In genomic region chr20:55103188-55103587, GRCh38 we compare ENCODE assay signal across 10 cellular contexts.
"Had no signal": no experiment of that assay in that cellular context is flagged by ENCODE, and none has a peak within 500 bp of the region (broad histone marks: within the 10 kb centered on the region; RNA-seq: fewer than 3 reads in every experiment).

No MANE protein-coding gene starts in this region.

- H3K9me3 ChIP-seq: body of pancreas, testis, uterus had no signal

- H3K36me3 ChIP-seq: uterus had no signal

- H3K27ac ChIP-seq: body of pancreas, testis, uterus had no signal

- DNase-seq: activated CD4-positive, alpha-beta T cell treated with anti-CD3 and anti-CD28 coated beads, Interleukin-2, amount 50 U/mL, for 1 hour; body of pancreas; central memory CD4-positive, alpha-beta T cell; effector memory CD8-positive, alpha-beta T cell; nephron progenitor cell; stimulated activated CD4-positive, alpha-beta T cell treated with anti-CD3 and anti-CD28 coated beads, Interleukin-15, amount 100 ng/mL, for 24 hours; stimulated activated CD4-positive, alpha-beta T cell treated with anti-CD3 and anti-CD28 coated beads, Interleukin-4, amount 100 ng/mL, for 24 hours; testis; uterus had no signal

- H3K4me1 ChIP-seq: body of pancreas, testis, uterus had no signal

- H3K4me3 ChIP-seq: body of pancreas, testis, uterus had no signal

- ATAC-seq: body of pancreas; effector memory CD8-positive, alpha-beta T cell; left lobe of liver had no signal

- H3K27me3 ChIP-seq: body of pancreas, testis, uterus had no signal
